5 cellular contexts compared by ENCODE assay signal in the genomic region with DNA sequence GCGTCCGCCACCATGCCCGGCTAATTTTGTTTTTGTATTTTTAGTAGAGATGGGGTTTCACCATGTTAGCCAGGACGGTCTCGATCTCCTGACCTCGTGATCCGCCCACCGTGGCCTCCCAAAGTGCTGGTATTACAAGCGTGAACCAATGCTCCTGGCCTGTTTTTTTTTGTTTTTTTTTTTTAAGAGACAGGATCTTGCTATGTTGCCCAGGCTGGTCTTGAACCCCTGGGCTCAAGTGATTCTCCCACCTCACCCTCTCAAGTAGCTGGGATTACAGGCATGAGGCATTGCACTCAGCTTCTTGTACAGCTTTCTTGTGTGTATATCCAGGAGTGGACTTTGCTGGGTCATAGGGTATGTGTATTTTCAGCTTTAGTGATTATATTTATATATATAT. TPM values are rescaled to one million over a fixed set of nuclear protein-coding genes. Genes with fewer than 3 reads are reported as not detected.
A peak's percentile ranks its signal among the peaks of the same experiment; 100 is the strongest.
DNase-seq lines count a peak whose midpoint lies in the region; ATAC-seq, FAIRE-seq and TF ChIP-seq lines count a peak whose summit lies in the region.
"Not testable (repeated sequence)": the region's sequence is repeated elsewhere in the genome, so short reads cannot be mapped to it uniquely, and the experiment has no call there.
"Had no signal": no experiment of that assay in that cellular context is flagged by ENCODE, and none has a peak within 500 bp of the region (broad histone marks: within the 10 kb centered on the region; RNA-seq: fewer than 3 reads in every experiment).

No MANE protein-coding gene starts in this region.

- not testable (repeated sequence) for H3K27me3 ChIP-seq in HepG2 (ENCODE audit: control insufficient read depth in 1 of 2, insufficient read depth in 2 of 2, low read length in 2 of 2)

- not testable (repeated sequence) for H3K36me3 Mint-ChIP-seq in WTC11

- ATAC-seq in WTC11; Right ventricle myocardium superior (ENCODE audit: poor library complexity); HepG2: not testable (repeated sequence)

- CTCF ChIA-PET in HEK293 (lab: Yijun Ruan, JAX) (interaction anchor here (0.7 to 11.7 kb wide), 6 partner anchors 14 to 219 kb away, joined by 3 to 206 read pairs (median 3); partner anchors contain the start of gene CDC42EP2), WTC11 (lab: Charles Lee) (interaction anchor here (1.1 to 9.0 kb wide), 7 partner anchors 16 to 175 kb away, joined by 3 to 232 read pairs (median 13); partner anchors contain the start of genes CDC42EP2 and TIGD3), HepG2 (lab: Yijun Ruan, JAX; ENCODE audit: low intra/inter-chr PET ratio, low total read pairs) (interaction anchor here (1.6 kb wide), 1 partner anchor 58 kb away, joined by 4 read pairs; no protein-coding TSS in a partner anchor)

- not testable (repeated sequence) for H3K27ac Mint-ChIP-seq in WTC11

- H2AFZ ChIP-seq in HepG2 (ENCODE audit: low read length): not testable (repeated sequence)

- not testable (repeated sequence) for H3K27me3 Mint-ChIP-seq in WTC11 (ENCODE audit: low read depth)

- H3K9me3 Mint-ChIP-seq in WTC11: not testable (repeated sequence)

- H3K4me1 ChIP-seq in HEK293 (ENCODE audit: control insufficient read depth, insufficient read depth, low read length): not testable (repeated sequence)
- H3K4me1 ChIP-seq in HepG2 (ENCODE audit: insufficient read depth, low read length): peaks cover 29% of the 10 kb centered on the region

- not testable (repeated sequence) for H3K4me3 Mint-ChIP-seq in WTC11

- in situ Hi-C loops in HepG2 (cut with HindIII; ENCODE audit: extremely low pct_ligation_motif_present, low pct_unique_long_range_greater_than_20kb): not testable (repeated sequence)

- not testable (repeated sequence) for TF ChIP-seq POLR2A in HepG2 (IDR thresholded peaks at IDR 0.05; ENCODE audit: insufficient read depth in 1 of 2, low read depth in 2 of 2, low read length in 2 of 2)

- WGBS in HepG2 (ENCODE audit: low lambda C conversion rate): 80% methylated on average over 9 of the region's 9 CpGs

- H3K27ac ChIP-seq in HEK293 (ENCODE audit: extremely low read depth, low read depth, low read length); HepG2 (ENCODE audit: extremely low read length, insufficient read depth, low read length): not testable (repeated sequence)

- H3K4me1 Mint-ChIP-seq in WTC11: peaks cover 19% of the 10 kb centered on the region

- FAIRE-seq in HepG2 (lab: Jason Lieb, UNC): not testable (repeated sequence)

- peaks cover 28% of the 10 kb centered on the region for H3K79me2 ChIP-seq in HepG2 (ENCODE audit: insufficient read depth, low read length)

- intact Hi-C loops in Right ventricle myocardium superior (cut with DNase I); HepG2 (cut with micrococcal nuclease; ENCODE audit: unreplicated experiment): not testable (repeated sequence)

- not testable (repeated sequence) for DNase-seq in WTC11 (ENCODE audit: low spot score); HepG2 (ENCODE audit: low spot score)
- DNase-seq in Right ventricle myocardium superior: peak; percentile 24

- POLR2A ChIA-PET in HEK293 (lab: Yijun Ruan, JAX): interaction anchor here (0.6 to 1.8 kb wide), 11 partner anchors 9 to 240 kb away, joined by 3 to 11 read pairs (median 7); partner anchors contain the start of genes CDC42EP2, FAM89B and POLA2
- POLR2A ChIA-PET in WTC11 (lab: Charles Lee): interaction anchor here (1.1 to 2.4 kb wide), 2 partner anchors 23 to 30 kb away, joined by 4 to 5 read pairs; no protein-coding TSS in a partner anchor
- POLR2A ChIA-PET in HepG2 (lab: Yijun Ruan, JAX): interaction anchor here (1.0 to 7.3 kb wide), 19 partner anchors 10 to 222 kb away, joined by 3 to 87 read pairs (median 5); partner anchors contain the start of genes CDC42EP2, MALAT1, POLA2 and TM7SF2

- H3K9ac ChIP-seq in HepG2 (ENCODE audit: insufficient read depth, low read depth, low read length): not testable (repeated sequence)

- not testable (repeated sequence) for H3K4me3 ChIP-seq in HEK293 (ENCODE audit: low read depth, low read length); HepG2 (replicated peaks in 1 of 3; ENCODE audit: insufficient read depth in 1 of 3, low read depth in 2 of 3, low read length in 3 of 3)

- not testable (repeated sequence) for H3K9me3 ChIP-seq in HEK293 (ENCODE audit: control insufficient read depth, insufficient read depth, low read depth, low read length); HepG2 (ENCODE audit: low read length)

- TF ChIP-seq EP300 in HepG2 (IDR thresholded peaks at IDR 0.05; ENCODE audit: low read depth in 2 of 2, low read length in 2 of 2); HepG2 (CRISPR knock-in tag; IDR thresholded peaks at IDR 0.05; ENCODE audit: borderline replicate concordance): not testable (repeated sequence)

- not testable (repeated sequence) for H3K36me3 ChIP-seq in HEK293 (ENCODE audit: control insufficient read depth in 2 of 2, insufficient read depth in 1 of 2, low read length in 2 of 2); HepG2 (replicated peaks in 1 of 2; ENCODE audit: control insufficient read depth in 1 of 2, insufficient read depth in 2 of 2, low read length in 2 of 2)

- not testable (repeated sequence) for H3K4me2 ChIP-seq in HepG2 (ENCODE audit: low read depth, low read length)

- H4K20me1 ChIP-seq in HepG2 (ENCODE audit: insufficient read depth, low read length): not testable (repeated sequence)

- not testable (repeated sequence) for TF ChIP-seq RAD21 in HepG2 (CRISPR knock-in tag; IDR thresholded peaks at IDR 0.05)

- not testable (repeated sequence) for TF ChIP-seq CTCF in HEK293 (tag by site-specific recombination; IDR thresholded peaks at IDR 0.05); WTC11 (IDR thresholded peaks at IDR 0.05); HepG2 (CRISPR knock-in tag; IDR thresholded peaks at IDR 0.05)

- BruUV-seq in HepG2 (replicated peaks; lab: Mats Ljungman, UMichigan): not testable (repeated sequence)

RNA-seq across cellular contexts. Expression of gene DPF2, which starts 1.1 kb away (rescaled TPM):
- total RNA-seq in WTC11 (2021) (59.0 to 71.0 TPM (median 66.3 TPM) in 3 replicates), Right ventricle myocardium superior (49.3 TPM), HepG2 (2016; rRNA removed; fragmentation: Illumina TruSeq; extraction: Trizol) (30.4 and 31.0 TPM in 2 replicates)
- total RNA-seq in HepG2 (2016; cell fraction: cytosol; rRNA removed; fragmentation: Illumina TruSeq; extraction: Trizol; ENCODE audit: low read depth): 6.9 and 8.6 TPM in 2 replicates
- 30.2 and 32.5 TPM in 2 replicates for total RNA-seq in HepG2 (2016; cell fraction: insoluble cytoplasmic fraction; rRNA removed; fragmentation: Illumina TruSeq; extraction: Trizol)
- total RNA-seq in HepG2 (2016; cell fraction: membrane; rRNA removed; fragmentation: Illumina TruSeq; extraction: Trizol): 14.1 and 16.7 TPM in 2 replicates
- 22.1 and 26.8 TPM in 2 replicates for total RNA-seq in HepG2 (2016; cell fraction: nucleus; rRNA removed; fragmentation: Illumina TruSeq; extraction: Trizol)
- polyA plus RNA-seq in HepG2 (2011; rRNA removed): 20.4 and 21.0 TPM in 2 replicates
- polyA plus RNA-seq in HepG2 (2011; cell fraction: cytosol; rRNA removed): 18.8 and 20.8 TPM in 2 replicates
- 70.3 and 70.7 TPM in 2 replicates for polyA plus RNA-seq in HepG2 (2011; cell fraction: nucleus; rRNA removed)
- 24.2 and 26.4 TPM in 2 replicates for polyA plus RNA-seq in HepG2 (2012)
- 3.8 and 3.9 TPM in 2 replicates for polyA plus RNA-seq in HepG2 (2016; cell fraction: cytosol; fragmentation: Illumina TruSeq; extraction: Trizol; ENCODE audit: low read depth)
- polyA plus RNA-seq in HepG2 (2016; cell fraction: insoluble cytoplasmic fraction; fragmentation: Illumina TruSeq; extraction: Trizol; ENCODE audit: low read depth): 40.7 and 49.0 TPM in 2 replicates
- polyA plus RNA-seq in HepG2 (2016; cell fraction: membrane; fragmentation: Illumina TruSeq; extraction: Trizol; ENCODE audit: low read depth): 9.5 and 10.0 TPM in 2 replicates
- 56.7 and 57.4 TPM in 2 replicates for polyA plus RNA-seq in HepG2 (2016; cell fraction: nucleus; fragmentation: Illumina TruSeq; extraction: Trizol; ENCODE audit: insufficient read depth, low read depth)
- 48.9 and 49.9 TPM in 2 replicates for polyA minus RNA-seq in HepG2 (2011; rRNA and poly(A)+ RNA removed; ENCODE audit: low replicate concordance)
- polyA minus RNA-seq in HepG2 (2011; cell fraction: cytosol; rRNA and poly(A)+ RNA removed): 18.2 and 18.4 TPM in 2 replicates
- polyA minus RNA-seq in HepG2 (2011; cell fraction: nucleus; rRNA and poly(A)+ RNA removed): 31.2 and 43.3 TPM in 2 replicates

RNA-seq across cellular contexts. Expression of gene CDC42EP2, which starts 17.9 kb away (rescaled TPM):
- total RNA-seq in WTC11 (2021) (11.0 to 15.2 TPM (median 11.5 TPM) in 3 replicates), Right ventricle myocardium superior (14.0 TPM), HepG2 (2016; rRNA removed; fragmentation: Illumina TruSeq; extraction: Trizol) (2.5 and 7.1 TPM in 2 replicates)
- total RNA-seq in HepG2 (2016; cell fraction: cytosol; rRNA removed; fragmentation: Illumina TruSeq; extraction: Trizol; ENCODE audit: low read depth): 5.9 and 6.4 TPM in 2 replicates
- 4.5 and 5.9 TPM in 2 replicates for total RNA-seq in HepG2 (2016; cell fraction: insoluble cytoplasmic fraction; rRNA removed; fragmentation: Illumina TruSeq; extraction: Trizol)
- 10.1 and 10.2 TPM in 2 replicates for total RNA-seq in HepG2 (2016; cell fraction: membrane; rRNA removed; fragmentation: Illumina TruSeq; extraction: Trizol)
- total RNA-seq in HepG2 (2016; cell fraction: nucleus; rRNA removed; fragmentation: Illumina TruSeq; extraction: Trizol): 4.2 and 5.2 TPM in 2 replicates
- 2.3 and 4.2 TPM in 2 replicates for polyA plus RNA-seq in HepG2 (2011; rRNA removed)
- polyA plus RNA-seq in HepG2 (2011; cell fraction: cytosol; rRNA removed): 1.4 and 1.9 TPM in 2 replicates
- polyA plus RNA-seq in HepG2 (2011; cell fraction: nucleus; rRNA removed): 8.3 and 9.7 TPM in 2 replicates
- 3.4 and 7.2 TPM in 2 replicates for polyA plus RNA-seq in HepG2 (2012)
- 2.1 and 2.6 TPM in 2 replicates for polyA plus RNA-seq in HepG2 (2016; cell fraction: cytosol; fragmentation: Illumina TruSeq; extraction: Trizol; ENCODE audit: low read depth)
- 3.3 and 4.5 TPM in 2 replicates for polyA plus RNA-seq in HepG2 (2016; cell fraction: insoluble cytoplasmic fraction; fragmentation: Illumina TruSeq; extraction: Trizol; ENCODE audit: low read depth)
- 4.0 TPM in 2 replicates for polyA plus RNA-seq in HepG2 (2016; cell fraction: membrane; fragmentation: Illumina TruSeq; extraction: Trizol; ENCODE audit: low read depth)
- 5.6 and 6.7 TPM in 2 replicates for polyA plus RNA-seq in HepG2 (2016; cell fraction: nucleus; fragmentation: Illumina TruSeq; extraction: Trizol; ENCODE audit: insufficient read depth, low read depth)
- 29.3 and 50.7 TPM in 2 replicates for polyA minus RNA-seq in HepG2 (2011; rRNA and poly(A)+ RNA removed; ENCODE audit: low replicate concordance)
- 3.2 and 5.1 TPM in 2 replicates for polyA minus RNA-seq in HepG2 (2011; cell fraction: cytosol; rRNA and poly(A)+ RNA removed)
- 15.8 and 18.4 TPM in 2 replicates for polyA minus RNA-seq in HepG2 (2011; cell fraction: nucleus; rRNA and poly(A)+ RNA removed)
- polyA plus RNA-seq: CD4-positive, CD25-positive, alpha-beta regulatory T cell had no signal

RNA-seq across cellular contexts. Expression of gene TIGD3, which starts 22.0 kb away (rescaled TPM):
- total RNA-seq in WTC11 (2021) (1.9 to 2.3 TPM (median 2.1 TPM) in 3 replicates), Right ventricle myocardium superior (1.0 TPM), HepG2 (2016; rRNA removed; fragmentation: Illumina TruSeq; extraction: Trizol) (4.0 and 4.9 TPM in 2 replicates)
- 1.8 TPM in 2 replicates for total RNA-seq in HepG2 (2016; cell fraction: cytosol; rRNA removed; fragmentation: Illumina TruSeq; extraction: Trizol; ENCODE audit: low read depth)
- total RNA-seq in HepG2 (2016; cell fraction: insoluble cytoplasmic fraction; rRNA removed; fragmentation: Illumina TruSeq; extraction: Trizol): 2.9 and 5.0 TPM in 2 replicates
- total RNA-seq in HepG2 (2016; cell fraction: membrane; rRNA removed; fragmentation: Illumina TruSeq; extraction: Trizol): 4.8 and 6.2 TPM in 2 replicates
- 3.5 and 3.9 TPM in 2 replicates for total RNA-seq in HepG2 (2016; cell fraction: nucleus; rRNA removed; fragmentation: Illumina TruSeq; extraction: Trizol)
- polyA plus RNA-seq in HepG2 (2011; rRNA removed): 0.49 and 1.0 TPM in 2 replicates
- polyA plus RNA-seq in HepG2 (2011; cell fraction: cytosol; rRNA removed): 0.56 and 0.79 TPM in 2 replicates
- 1.9 and 2.2 TPM in 2 replicates for polyA plus RNA-seq in HepG2 (2011; cell fraction: nucleus; rRNA removed)
- 0.59 and 0.70 TPM in 2 replicates for polyA plus RNA-seq in HepG2 (2012)
- polyA plus RNA-seq in HepG2 (2016; cell fraction: cytosol; fragmentation: Illumina TruSeq; extraction: Trizol; ENCODE audit: low read depth): 1.0 and 1.4 TPM in 2 replicates
- 2.7 and 3.5 TPM in 2 replicates for polyA plus RNA-seq in HepG2 (2016; cell fraction: insoluble cytoplasmic fraction; fragmentation: Illumina TruSeq; extraction: Trizol; ENCODE audit: low read depth)
- 2.7 and 3.4 TPM in 2 replicates for polyA plus RNA-seq in HepG2 (2016; cell fraction: membrane; fragmentation: Illumina TruSeq; extraction: Trizol; ENCODE audit: low read depth)
- polyA plus RNA-seq in HepG2 (2016; cell fraction: nucleus; fragmentation: Illumina TruSeq; extraction: Trizol; ENCODE audit: insufficient read depth, low read depth): 6.7 TPM in 2 replicates
- polyA minus RNA-seq in HepG2 (2011; rRNA and poly(A)+ RNA removed; ENCODE audit: low replicate concordance): 1.2 and 1.3 TPM in 2 replicates
- polyA minus RNA-seq in HepG2 (2011; cell fraction: cytosol; rRNA and poly(A)+ RNA removed): 0.59 and 0.79 TPM in 2 replicates
- polyA minus RNA-seq in HepG2 (2011; cell fraction: nucleus; rRNA and poly(A)+ RNA removed): 1.1 and 1.5 TPM in 2 replicates

RNA-seq across cellular contexts. Expression of gene SLC25A45, which starts 49.9 kb away (rescaled TPM):
- total RNA-seq in WTC11 (2021) (1.5 to 2.5 TPM (median 1.7 TPM) in 3 replicates), Right ventricle myocardium superior (5.3 TPM), HepG2 (2016; rRNA removed; fragmentation: Illumina TruSeq; extraction: Trizol) (2.1 and 3.4 TPM in 2 replicates)
- total RNA-seq in HepG2 (2016; cell fraction: cytosol; rRNA removed; fragmentation: Illumina TruSeq; extraction: Trizol; ENCODE audit: low read depth): 0.79 and 1.0 TPM in 2 replicates
- total RNA-seq in HepG2 (2016; cell fraction: insoluble cytoplasmic fraction; rRNA removed; fragmentation: Illumina TruSeq; extraction: Trizol): 1.9 TPM in 2 replicates
- total RNA-seq in HepG2 (2016; cell fraction: membrane; rRNA removed; fragmentation: Illumina TruSeq; extraction: Trizol): 1.5 and 2.2 TPM in 2 replicates
- 1.3 and 3.5 TPM in 2 replicates for total RNA-seq in HepG2 (2016; cell fraction: nucleus; rRNA removed; fragmentation: Illumina TruSeq; extraction: Trizol)
- 1.2 and 1.9 TPM in 2 replicates for polyA plus RNA-seq in HepG2 (2011; rRNA removed)
- polyA plus RNA-seq in HepG2 (2011; cell fraction: cytosol; rRNA removed): 0.95 and 0.99 TPM in 2 replicates
- 5.9 and 6.0 TPM in 2 replicates for polyA plus RNA-seq in HepG2 (2011; cell fraction: nucleus; rRNA removed)
- 2.0 and 4.1 TPM in 2 replicates for polyA plus RNA-seq in HepG2 (2012)
- polyA plus RNA-seq in HepG2 (2016; cell fraction: cytosol; fragmentation: Illumina TruSeq; extraction: Trizol; ENCODE audit: low read depth): 0.45 and 0.70 TPM in 2 replicates
- polyA plus RNA-seq in HepG2 (2016; cell fraction: insoluble cytoplasmic fraction; fragmentation: Illumina TruSeq; extraction: Trizol; ENCODE audit: low read depth): 1.3 and 1.6 TPM in 2 replicates
- 1.4 and 1.5 TPM in 2 replicates for polyA plus RNA-seq in HepG2 (2016; cell fraction: membrane; fragmentation: Illumina TruSeq; extraction: Trizol; ENCODE audit: low read depth)
- polyA plus RNA-seq in HepG2 (2016; cell fraction: nucleus; fragmentation: Illumina TruSeq; extraction: Trizol; ENCODE audit: insufficient read depth, low read depth): 5.6 and 8.8 TPM in 2 replicates
- 1.9 and 7.2 TPM in 2 replicates for polyA minus RNA-seq in HepG2 (2011; rRNA and poly(A)+ RNA removed; ENCODE audit: low replicate concordance)
- 1.4 and 2.5 TPM in 2 replicates for polyA minus RNA-seq in HepG2 (2011; cell fraction: cytosol; rRNA and poly(A)+ RNA removed)
- polyA minus RNA-seq in HepG2 (2011; cell fraction: nucleus; rRNA and poly(A)+ RNA removed): 1.4 and 2.4 TPM in 2 replicates

RNA-seq across cellular contexts. Expression of gene FRMD8, which starts 53.8 kb away (rescaled TPM):
- total RNA-seq in WTC11 (2021) (21.5 to 23.7 TPM (median 22.9 TPM) in 3 replicates), Right ventricle myocardium superior (8.6 TPM), HepG2 (2016; rRNA removed; fragmentation: Illumina TruSeq; extraction: Trizol) (18.0 and 20.6 TPM in 2 replicates)
- total RNA-seq in HepG2 (2016; cell fraction: cytosol; rRNA removed; fragmentation: Illumina TruSeq; extraction: Trizol; ENCODE audit: low read depth): 2.2 and 2.9 TPM in 2 replicates
- total RNA-seq in HepG2 (2016; cell fraction: insoluble cytoplasmic fraction; rRNA removed; fragmentation: Illumina TruSeq; extraction: Trizol): 17.5 and 22.6 TPM in 2 replicates
- 5.3 and 6.3 TPM in 2 replicates for total RNA-seq in HepG2 (2016; cell fraction: membrane; rRNA removed; fragmentation: Illumina TruSeq; extraction: Trizol)
- 12.4 and 14.6 TPM in 2 replicates for total RNA-seq in HepG2 (2016; cell fraction: nucleus; rRNA removed; fragmentation: Illumina TruSeq; extraction: Trizol)
- 5.8 and 9.4 TPM in 2 replicates for polyA plus RNA-seq in HepG2 (2011; rRNA removed)
- 5.9 and 6.7 TPM in 2 replicates for polyA plus RNA-seq in HepG2 (2011; cell fraction: cytosol; rRNA removed)
- 26.7 and 32.6 TPM in 2 replicates for polyA plus RNA-seq in HepG2 (2011; cell fraction: nucleus; rRNA removed)
- polyA plus RNA-seq in HepG2 (2012): 3.5 and 5.2 TPM in 2 replicates
- polyA plus RNA-seq in HepG2 (2016; cell fraction: cytosol; fragmentation: Illumina TruSeq; extraction: Trizol; ENCODE audit: low read depth): 2.5 and 2.6 TPM in 2 replicates
- 13.5 and 17.1 TPM in 2 replicates for polyA plus RNA-seq in HepG2 (2016; cell fraction: insoluble cytoplasmic fraction; fragmentation: Illumina TruSeq; extraction: Trizol; ENCODE audit: low read depth)
- polyA plus RNA-seq in HepG2 (2016; cell fraction: membrane; fragmentation: Illumina TruSeq; extraction: Trizol; ENCODE audit: low read depth): 2.8 and 3.8 TPM in 2 replicates
- 21.4 and 24.7 TPM in 2 replicates for polyA plus RNA-seq in HepG2 (2016; cell fraction: nucleus; fragmentation: Illumina TruSeq; extraction: Trizol; ENCODE audit: insufficient read depth, low read depth)
- 22.3 and 24.3 TPM in 2 replicates for polyA minus RNA-seq in HepG2 (2011; rRNA and poly(A)+ RNA removed; ENCODE audit: low replicate concordance)
- polyA minus RNA-seq in HepG2 (2011; cell fraction: cytosol; rRNA and poly(A)+ RNA removed): 5.4 and 6.2 TPM in 2 replicates
- 6.2 and 11.8 TPM in 2 replicates for polyA minus RNA-seq in HepG2 (2011; cell fraction: nucleus; rRNA and poly(A)+ RNA removed)
